ENCODE assay signal across 7 cellular contexts in genomic region chr4:3291411-3291968, GRCh38. TPM values are rescaled to one million over a fixed set of nuclear protein-coding genes. Genes with fewer than 3 reads are reported as not detected.
A peak's percentile ranks its signal among the peaks of the same experiment; 100 is the strongest.
DNase-seq lines count a peak whose midpoint lies in the region; ATAC-seq, FAIRE-seq and TF ChIP-seq lines count a peak whose summit lies in the region.

No MANE protein-coding gene starts in this region.

- H3K4me2 ChIP-seq in HCT116 (ENCODE audit: low read length) = peak overlapping the region; percentile 98

- H3K27me3 ChIP-seq in HCT116 (ENCODE audit: insufficient read depth, low read length) = no peaks in the 10 kb centered on the region
- no peaks in the 10 kb centered on the region for H3K27me3 ChIP-seq in pancreas

- FAIRE-seq in pancreas (lab: Jason Lieb, UNC) = no peak

- CTCF ChIA-PET in HCT116 (lab: Charles Lee) = no interaction called here

- H2AFZ ChIP-seq in HCT116 (ENCODE audit: low read depth, low read length, poor library complexity, severe bottlenecking) = peak overlapping the region; percentile 65

- peak overlapping the region; percentile 68 for H3K9ac ChIP-seq in HCT116 (ENCODE audit: low read length)

- WGBS in pancreas, 2 donors = 24 to 29% methylated on average over 24 of the region's 24 CpGs

- TSS peak; percentile 72 for BruUV-seq in HCT116 (replicated peaks; lab: Mats Ljungman, UMichigan)

- TF ChIP-seq RAD21 in HCT116 (IDR thresholded peaks at IDR 0.05; ENCODE audit: low read depth) = no peak

- no peaks in the 10 kb centered on the region for H3K9me2 ChIP-seq in HCT116 (ENCODE audit: insufficient read depth)

- no peak for DNase-seq in HCT116 (ENCODE audit: low read depth, low spot score)
- DNase-seq in SW480 (ENCODE audit: low spot score) = peak; percentile 51
- DNase-seq in fibroblast of pulmonary artery (ENCODE audit: low read depth) = no peak
- peak in 4 of 6 donors; percentile 55 to 87 (median 67) for DNase-seq in pancreas
- DNase-seq in Kasumi-1 (lab: John Stamatoyannopoulos, UW) = no peak
- DNase-seq in NAMALWA (ENCODE audit: low spot score) = no peak

- intact Hi-C loops in HCT116 (cut with micrococcal nuclease) = no loop called here
- intact Hi-C loops in pancreas (cut with DNase I) = no loop called here

- no peak for TF ChIP-seq CTCF in HCT116 (IDR thresholded peaks at IDR 0.05 in 2 of 3, conservative IDR thresholded peaks at IDR 0.05 in 1 of 3; ENCODE audit: borderline replicate concordance in 1 of 3, insufficient read depth in 1 of 3, low read depth in 2 of 3, low read length in 2 of 3)
- no peak for TF ChIP-seq CTCF in fibroblast of pulmonary artery (IDR thresholded peaks at IDR 0.05; ENCODE audit: low read length, missing control alignments)
- no peak for TF ChIP-seq CTCF in pancreas (IDR thresholded peaks at IDR 0.05)

- no peak for TF ChIP-seq POLR2A in HCT116 (IDR thresholded peaks at IDR 0.05; ENCODE audit: borderline replicate concordance, extremely low read depth, insufficient read depth, insufficient read length)

- H3K4me1 ChIP-seq in HCT116 (ENCODE audit: control insufficient read depth in 1 of 2, insufficient read depth in 2 of 2, low read length in 2 of 2) = peaks cover 14 to 24% of the 10 kb centered on the region in 2 experiments
- peaks cover 5 to 7% (median 6%) of the 10 kb centered on the region in 3 donors for H3K4me1 ChIP-seq in pancreas

- H3K9me3 ChIP-seq in HCT116 (ENCODE audit: control insufficient read depth in 1 of 2, insufficient read depth in 1 of 2, low read depth in 1 of 2, low read length in 2 of 2) = no peaks in the 10 kb centered on the region
- H3K9me3 ChIP-seq in pancreas = no peaks in the 10 kb centered on the region

- H3K36me3 ChIP-seq in HCT116 (ENCODE audit: control insufficient read depth in 1 of 2, insufficient read depth in 2 of 2, low read length in 2 of 2) (no peaks in the 10 kb centered on the region), pancreas (no peaks in the 10 kb centered on the region)

- H3K79me2 ChIP-seq in HCT116 (ENCODE audit: insufficient read depth, low read length) = peaks cover 6% of the 10 kb centered on the region; the same call in 1 of the 2 replicates

- H3K27ac ChIP-seq in HCT116 (ENCODE audit: low read depth, low read length) = peak overlapping the region; percentile 82
- H3K27ac ChIP-seq in pancreas = peak overlapping the region; percentile 81 to 94 (median 90)

- ATAC-seq in HCT116 = peak; percentile 2; the same call in 1 of the 2 replicates
- ATAC-seq in pancreas = peak; percentile 18 to 38 (median 30)
- ATAC-seq in GM21717 (IDR thresholded peaks at IDR 0.05; ENCODE audit: unreplicated experiment) = no peak

- POLR2A ChIA-PET in HCT116 (lab: Charles Lee) = no interaction called here

- RAD21 ChIA-PET in HCT116 (lab: Charles Lee; ENCODE audit: low non-redundant PET in 1 of 2, low total read pairs in 2 of 2, uncharacterized antibody in 2 of 2, unreplicated experiment in 2 of 2) = no interaction called here

- H3K4me3 ChIP-seq in HCT116 (replicated peaks in 1 of 2; ENCODE audit: low read depth in 1 of 2, low read length in 2 of 2) (peak overlapping the region; percentile 73 to 76), fibroblast of pulmonary artery (replicated peaks; ENCODE audit: low read depth, low read length) (peak overlapping the region; percentile 77), pancreas (peak overlapping the region; percentile 52 to 87 (median 84))

- no peaks in the 10 kb centered on the region for H4K20me1 ChIP-seq in HCT116 (ENCODE audit: insufficient read depth)

TF ChIP-seq in HCT116, 20 proteins besides CTCF, POLR2A, EP300 and RAD21:
- no peak for TF ChIP-seq ZFX (IDR thresholded peaks at IDR 0.05)
- no peak for TF ChIP-seq JUND (IDR thresholded peaks at IDR 0.05)
- TF ChIP-seq CBX3 (IDR thresholded peaks at IDR 0.05; ENCODE audit: low read depth) = no peak
- TF ChIP-seq EGR1 (IDR thresholded peaks at IDR 0.05; ENCODE audit: low read depth) = no peak
- TF ChIP-seq ZBTB33 (IDR thresholded peaks at IDR 0.05; ENCODE audit: extremely low read depth, insufficient replicate concordance, low read length) = no peak
- TF ChIP-seq REST (IDR thresholded peaks at IDR 0.05; ENCODE audit: low read depth) = no peak
- TF ChIP-seq SIN3A (IDR thresholded peaks at IDR 0.05; ENCODE audit: low read depth) = no peak
- TF ChIP-seq ATF3 (IDR thresholded peaks at IDR 0.05) = no peak
- TF ChIP-seq ELF1 (IDR thresholded peaks at IDR 0.05; ENCODE audit: borderline replicate concordance, low read depth) = no peak
- no peak for TF ChIP-seq ZNF274 (IDR thresholded peaks at IDR 0.05; ENCODE audit: low read depth, low read length)

RNA-seq across cellular contexts. Expression of gene RGS12, which starts 1.3 kb away (rescaled TPM):
- total RNA-seq in HCT116 (2021; ENCODE audit: unreplicated experiment) (22.2 TPM), pancreas (10 to 100 TPM in 2 of 6 donors, 1 to 10 TPM in 4; 4.6 to 19.4 (median 8.3) TPM)
- polyA plus RNA-seq in HCT116 (2012) = 17.5 and 28.1 TPM in 2 replicates
- polyA plus RNA-seq in pancreas = 10 to 100 TPM; 21.3 to 21.6 TPM

RNA-seq across cellular contexts. Expression of gene MSANTD1, which starts 42.5 kb away (rescaled TPM):
- total RNA-seq in HCT116 (2021; ENCODE audit: unreplicated experiment) (0.71 TPM), pancreas (1 to 10 TPM in 2 of 6 donors, under 1 TPM in 4; 0.54 to 1.6 (median 0.88) TPM)
- 0.29 and 0.39 TPM in 2 replicates for polyA plus RNA-seq in HCT116 (2012)
- 1 to 10 TPM; 1.3 to 2.9 TPM for polyA plus RNA-seq in pancreas

Comparison
In these comparisons a context has a peak if more than half of its experiments do, and no peak if none do; other contexts are left out.
1. DNase-seq: peak in SW480 (single experiment) and pancreas (4 of 6); none in HCT116 (single experiment), fibroblast of pulmonary artery (single experiment), Kasumi-1 (0 of 2) and NAMALWA (single experiment).
2. Peak in every context shown above with its lines, with median percentiles within 50 percentile points of each other: H3K4me3 ChIP-seq.